Comparison of ENCODE assay signal across 8 cellular contexts in genomic region chr5:141757402-141757801, GRCh38.
DNase-seq lines count a peak whose midpoint lies in the region; ATAC-seq and TF ChIP-seq lines count a peak whose summit lies in the region.

No MANE protein-coding gene starts in this region.

- peak; percentile 75 for ATAC-seq in left lobe of liver
- ATAC-seq in activated naive CD4-positive, alpha-beta T cell treated with anti-CD3 and anti-CD28 coated beads, Interleukin-2, amount 50 U/mL, for 72 hours = no peak
- no peak for ATAC-seq in GM21447 (IDR thresholded peaks at IDR 0.05; ENCODE audit: unreplicated experiment)

- TF ChIP-seq CTCF in AG09309 (IDR thresholded peaks at IDR 0.05; ENCODE audit: control insufficient read depth, insufficient read depth, low read depth, low read length, missing control alignments) = peak; percentile 66
- peak; percentile 39 for TF ChIP-seq CTCF in astrocyte of the spinal cord (IDR thresholded peaks at IDR 0.05; ENCODE audit: low read depth, low read length)

- DNase-seq in AG09309 (ENCODE audit: low read depth) (peak; percentile 4), HPDE6-E6E7 (ENCODE audit: extremely low spot score) (peak; percentile 88), astrocyte of the spinal cord (ENCODE audit: low read depth, low spot score) (no peak), left lobe of liver (ENCODE audit: low spot score) (no peak), NCI-H510A treated with DMSO at 0.1 percent for 48 hours (lab: John Stamatoyannopoulos, UW) (no peak)
- DNase-seq in activated naive CD4-positive, alpha-beta T cell treated with anti-CD3 and anti-CD28 coated beads, Interleukin-2, amount 50 U/mL, for 72 hours (ENCODE audit: low spot score in 2 of 2) = no peak
- DNase-seq in activated CD8-positive, alpha-beta memory T cell treated with anti-CD3 and anti-CD28 coated beads, Interleukin-2, amount 50 U/mL, for 48 hours = no peak

- in situ Hi-C loops in astrocyte of the spinal cord (cut with HindIII; ENCODE audit: low sequenced_read_pairs) = no loop called here

- H3K36me3 Mint-ChIP-seq in activated naive CD4-positive, alpha-beta T cell treated with anti-CD3 and anti-CD28 coated beads, Interleukin-2, amount 50 U/mL, for 72 hours = no peaks in the 10 kb centered on the region

- no peak overlapping the region for H3K27ac Mint-ChIP-seq in activated naive CD4-positive, alpha-beta T cell treated with anti-CD3 and anti-CD28 coated beads, Interleukin-2, amount 50 U/mL, for 72 hours

- H3K9me3 Mint-ChIP-seq in activated naive CD4-positive, alpha-beta T cell treated with anti-CD3 and anti-CD28 coated beads, Interleukin-2, amount 50 U/mL, for 72 hours = no peaks in the 10 kb centered on the region

- no peak overlapping the region for H3K4me3 ChIP-seq in AG09309 (ENCODE audit: control insufficient read depth, low read depth, low read length)
- H3K4me3 ChIP-seq in astrocyte of the spinal cord (ENCODE audit: low read depth, low read length) = no peak overlapping the region

Comparison
In these comparisons a context has a peak if more than half of its experiments do, and no peak if none do; other contexts are left out.
1. DNase-seq: peak in AG09309 (single experiment) and HPDE6-E6E7 (single experiment); none in astrocyte of the spinal cord (single experiment), left lobe of liver (single experiment), activated naive CD4-positive, alpha-beta T cell treated with anti-CD3 and anti-CD28 coated beads, Interleukin-2, amount 50 U/mL, for 72 hours (0 of 2), activated CD8-positive, alpha-beta memory T cell treated with anti-CD3 and anti-CD28 coated beads, Interleukin-2, amount 50 U/mL, for 48 hours (single experiment) and NCI-H510A treated with DMSO at 0.1 percent for 48 hours (single experiment).